ENCODE assay signal across 9 cellular contexts in genomic region chr3:143118630-143119008, GRCh38. TPM values are rescaled to one million over a fixed set of nuclear protein-coding genes. Genes with fewer than 3 reads are reported as not detected.
DNase-seq lines count a peak whose midpoint lies in the region; ATAC-seq and TF ChIP-seq lines count a peak whose summit lies in the region.
"Had no signal": no experiment of that assay in that cellular context is flagged by ENCODE, and none has a peak within 500 bp of the region (broad histone marks: within the 10 kb centered on the region; RNA-seq: fewer than 3 reads in every experiment).

No MANE protein-coding gene starts in this region.

- H3K27me3 ChIP-seq in kidney epithelial cell (ENCODE audit: control insufficient read depth, insufficient read depth, low read length): no peaks in the 10 kb centered on the region
- H3K27me3 ChIP-seq in thymus (ENCODE audit: control insufficient read depth, insufficient read depth): no peaks in the 10 kb centered on the region

- H3K27ac ChIP-seq in thymus (ENCODE audit: low read depth): peak overlapping the region; percentile 42

- POLR2A ChIA-PET in activated naive CD8-positive, alpha-beta T cell treated with anti-CD3 and anti-CD28 coated beads, Interleukin-2, amount 10 ng/mL, durations not matched to agents 7 days and 5 days (lab: Charles Lee): interaction anchor here (2.8 kb wide), 1 partner anchor 52 kb away, joined by 11 read pairs; no protein-coding TSS in a partner anchor

- peaks cover 10% of the 10 kb centered on the region for H3K4me1 ChIP-seq in thymus (ENCODE audit: control insufficient read depth, insufficient read depth, low read length)

- H3K27ac Mint-ChIP-seq in activated naive CD4-positive, alpha-beta T cell treated with anti-CD3 and anti-CD28 coated beads for 36 hours: no peak overlapping the region
- peak overlapping the region; percentile 76 for H3K27ac Mint-ChIP-seq in activated naive CD8-positive, alpha-beta T cell treated with anti-CD3 and anti-CD28 coated beads, Interleukin-2, amount 10 ng/mL, durations not matched to agents 7 days and 5 days

- CTCF ChIA-PET in activated naive CD4-positive, alpha-beta T cell treated with anti-CD3 and anti-CD28 coated beads for 36 hours (lab: Charles Lee): no interaction called here

- no peaks in the 10 kb centered on the region for H3K27me3 Mint-ChIP-seq in activated naive CD4-positive, alpha-beta T cell treated with anti-CD3 and anti-CD28 coated beads for 36 hours (ENCODE audit: low read depth)
- peaks cover 15% of the 10 kb centered on the region for H3K27me3 Mint-ChIP-seq in activated naive CD8-positive, alpha-beta T cell treated with anti-CD3 and anti-CD28 coated beads, Interleukin-2, amount 10 ng/mL, durations not matched to agents 7 days and 5 days

- intact Hi-C loops in activated naive CD4-positive, alpha-beta T cell treated with anti-CD3 and anti-CD28 coated beads for 36 hours (cut with micrococcal nuclease): loop anchor here (1.0 kb wide), 4 partner anchors 36 to 853 kb away; partner anchors contain the start of genes DIPK2A and U2SURP

- H3K36me3 ChIP-seq in kidney epithelial cell (ENCODE audit: control insufficient read depth, insufficient read depth, low read length) (peaks cover 2% of the 10 kb centered on the region), thymus (ENCODE audit: control insufficient read depth, insufficient read depth) (peaks cover 8% of the 10 kb centered on the region)

- peak overlapping the region; percentile 84 for H3K4me3 Mint-ChIP-seq in activated naive CD4-positive, alpha-beta T cell treated with anti-CD3 and anti-CD28 coated beads for 36 hours
- H3K4me3 Mint-ChIP-seq in activated naive CD8-positive, alpha-beta T cell treated with anti-CD3 and anti-CD28 coated beads, Interleukin-2, amount 10 ng/mL, durations not matched to agents 7 days and 5 days: peak overlapping the region; percentile 91

- no peak for TF ChIP-seq CTCF in kidney epithelial cell (IDR thresholded peaks at IDR 0.05; ENCODE audit: insufficient read depth, low read length, poor library complexity, severe bottlenecking)

- peaks cover 6% of the 10 kb centered on the region for H3K36me3 Mint-ChIP-seq in activated naive CD4-positive, alpha-beta T cell treated with anti-CD3 and anti-CD28 coated beads for 36 hours (ENCODE audit: low read depth)
- no peaks in the 10 kb centered on the region for H3K36me3 Mint-ChIP-seq in activated naive CD8-positive, alpha-beta T cell treated with anti-CD3 and anti-CD28 coated beads, Interleukin-2, amount 10 ng/mL, durations not matched to agents 7 days and 5 days

- H3K4me3 ChIP-seq in kidney epithelial cell (ENCODE audit: low read depth, low read length) (peak overlapping the region; percentile 90), thymus (ENCODE audit: low read length) (peak overlapping the region; percentile 68)

- H3K4me1 Mint-ChIP-seq in activated naive CD4-positive, alpha-beta T cell treated with anti-CD3 and anti-CD28 coated beads for 36 hours (ENCODE audit: low read depth): peaks cover 27% of the 10 kb centered on the region
- peaks cover 23% of the 10 kb centered on the region for H3K4me1 Mint-ChIP-seq in activated naive CD8-positive, alpha-beta T cell treated with anti-CD3 and anti-CD28 coated beads, Interleukin-2, amount 10 ng/mL, durations not matched to agents 7 days and 5 days

- ATAC-seq in activated naive CD8-positive, alpha-beta T cell treated with anti-CD3 and anti-CD28 coated beads, Interleukin-2, amount 10 ng/mL, durations not matched to agents 7 days and 5 days (ENCODE audit: low read depth): no peak
- ATAC-seq in HG02588 (IDR thresholded peaks at IDR 0.05; ENCODE audit: unreplicated experiment): no peak

- H3K9me3 Mint-ChIP-seq in activated naive CD4-positive, alpha-beta T cell treated with anti-CD3 and anti-CD28 coated beads for 36 hours: no peaks in the 10 kb centered on the region
- H3K9me3 Mint-ChIP-seq in activated naive CD8-positive, alpha-beta T cell treated with anti-CD3 and anti-CD28 coated beads, Interleukin-2, amount 10 ng/mL, durations not matched to agents 7 days and 5 days: no peaks in the 10 kb centered on the region

- DNase-seq in activated naive CD4-positive, alpha-beta T cell treated with anti-CD3 and anti-CD28 coated beads for 36 hours: no peak
- no peak for DNase-seq in activated naive CD4-positive, alpha-beta T cell (lab: John Stamatoyannopoulos, UW)
- DNase-seq in activated naive CD8-positive, alpha-beta T cell treated with anti-CD3 and anti-CD28 coated beads, Interleukin-2, amount 10 ng/mL, durations not matched to agents 7 days and 5 days: no peak
- DNase-seq in kidney epithelial cell (ENCODE audit: low read depth) (no peak), mucosa of gallbladder (ENCODE audit: low spot score) (no peak)
- DNase-seq in activated CD4-positive, alpha-beta T cell treated with anti-CD3 and anti-CD28 coated beads for 4 hours: no peak
- DNase-seq: kidney glomerular epithelial cell had no signal

- whole genome bisulfite sequencing in thymus: 52% methylated on average over 13 of the region's 13 CpGs

- no peaks in the 10 kb centered on the region for H3K9me3 ChIP-seq in thymus (ENCODE audit: control insufficient read depth)

RNA-seq across cellular contexts. Expression of gene CHST2, which starts 1.0 kb away (rescaled TPM):
- total RNA-seq in activated naive CD4-positive, alpha-beta T cell treated with anti-CD3 and anti-CD28 coated beads for 36 hours: 1 to 10 TPM; 4.2 to 4.4 TPM
- total RNA-seq in activated naive CD8-positive, alpha-beta T cell treated with anti-CD3 and anti-CD28 coated beads, Interleukin-2, amount 10 ng/mL, durations not matched to agents 7 days and 5 days: 1 to 10 TPM; 2.4 to 3.0 TPM
- 14.5 and 16.2 TPM in 2 replicates for total RNA-seq in kidney epithelial cell
- 16.5 TPM for polyA plus RNA-seq in thymus
- total RNA-seq in mucosa of gallbladder: 5.8 TPM
